27 cellular contexts compared by ENCODE assay signal in genomic region chr1:63636192-63637105, GRCh38.
"Had no signal": no experiment of that assay in that cellular context is flagged by ENCODE, and none has a peak within 500 bp of the region (broad histone marks: within the 10 kb centered on the region; RNA-seq: fewer than 3 reads in every experiment).

No MANE protein-coding gene starts in this region.

- H3K27ac Mint-ChIP-seq: dendritic cell treated with granulocyte-macrophage colony-stimulating factor and Interleukin-4, amounts not matched to agents 40 ng/mL and 50 ng/mL, for 4 days; nephron progenitor cell had no signal

- DNase-seq: colonic mucosa; effector memory CD4-positive, alpha-beta T cell; erythroblast; esophagus squamous epithelium; hypothalamus; immature natural killer cell; mesendoderm; midbrain; naive thymus-derived CD4-positive, alpha-beta T cell; nephron progenitor cell; occipital lobe; posterior cingulate gyrus; psoas muscle; right cardiac atrium; small intestine; stimulated activated CD4-positive, alpha-beta T cell treated with anti-CD3 and anti-CD28 coated beads, Interleukin-15, amount 100 ng/mL, for 24 hours; stimulated activated CD4-positive, alpha-beta T cell treated with anti-CD3 and anti-CD28 coated beads, Interleukin-4, amount 100 ng/mL, for 1 hour; stimulated activated CD8-positive, alpha-beta memory T cell treated with anti-CD3 and anti-CD28 coated beads, Interleukin-4, amount 100 ng/mL, for 48 hours; stimulated activated naive CD4-positive, alpha-beta T cell treated with Interleukin-2 at 50 U/mL for 16 hours had no signal

- H3K27me3 ChIP-seq: colonic mucosa, esophagus squamous epithelium, ovary, tibial nerve, vagina had no signal

- H3K9me3 ChIP-seq: colonic mucosa, esophagus squamous epithelium, ovary, psoas muscle, thoracic aorta, tibial nerve, vagina had no signal

- H3K4me1 Mint-ChIP-seq: central memory CD8-positive, alpha-beta T cell; immature natural killer cell had no signal

- FAIRE-seq: frontal cortex, keratinocyte, small intestine had no signal

- H3K4me3 ChIP-seq: colonic mucosa, esophagus squamous epithelium, ovary, psoas muscle, thoracic aorta, tibial nerve, vagina had no signal

- H3K4me3 Mint-ChIP-seq: central memory CD8-positive, alpha-beta T cell; dendritic cell treated with granulocyte-macrophage colony-stimulating factor and Interleukin-4, amounts not matched to agents 40 ng/mL and 50 ng/mL, for 4 days; immature natural killer cell; naive thymus-derived CD4-positive, alpha-beta T cell; nephron progenitor cell had no signal

- ATAC-seq: naive thymus-derived CD4-positive, alpha-beta T cell; psoas muscle; right cardiac atrium had no signal

- H3K9me3 Mint-ChIP-seq: central memory CD8-positive, alpha-beta T cell; dendritic cell treated with granulocyte-macrophage colony-stimulating factor and Interleukin-4, amounts not matched to agents 40 ng/mL and 50 ng/mL, for 4 days; immature natural killer cell; naive thymus-derived CD4-positive, alpha-beta T cell; nephron progenitor cell had no signal

- H3K27ac ChIP-seq: colonic mucosa, esophagus squamous epithelium, ovary, psoas muscle, thoracic aorta, vagina had no signal

- H3K27me3 Mint-ChIP-seq: central memory CD8-positive, alpha-beta T cell; dendritic cell treated with granulocyte-macrophage colony-stimulating factor and Interleukin-4, amounts not matched to agents 40 ng/mL and 50 ng/mL, for 4 days; naive thymus-derived CD4-positive, alpha-beta T cell had no signal

- H3K4me1 ChIP-seq: colonic mucosa, vagina had no signal

- H3K36me3 ChIP-seq: colonic mucosa, ovary had no signal
